1 cellular context compared by ENCODE assay signal in genomic region chr1:23673086-23673813, GRCh38.
TF ChIP-seq lines count a peak whose summit lies in the region.

No MANE protein-coding gene starts in this region.

TF ChIP-seq in K562, 482 proteins besides CTCF, POLR2A, EP300 and RAD21 (continued from another document and continues in another):
- TF ChIP-seq ZNF699 (CRISPR knock-in tag; IDR thresholded peaks at IDR 0.05; ENCODE audit: insufficient replicate concordance) (no peak), SIN3A (IDR thresholded peaks at IDR 0.05; ENCODE audit: borderline replicate concordance in 2 of 2, control insufficient read depth in 1 of 2, low read depth in 2 of 2, low read length in 2 of 2) (peak in 1 of 2 experiments; percentile 43; a peak in 2 of 4 replicates), DNMT1 (IDR thresholded peaks at IDR 0.05) (no peak), TSHZ1 (CRISPR knock-in tag; IDR thresholded peaks at IDR 0.05) (no peak), RBM22 (IDR thresholded peaks at IDR 0.05; ENCODE audit: low read depth, low read length, poor library complexity, severe bottlenecking) (no peak), ERF (CRISPR knock-in tag; IDR thresholded peaks at IDR 0.05) (no peak), HMG20B (CRISPR knock-in tag; IDR thresholded peaks at IDR 0.05) (no peak), YY1 (IDR thresholded peaks at IDR 0.05; ENCODE audit: borderline replicate concordance in 1 of 3, control insufficient read depth in 1 of 3, extremely low read depth in 1 of 3, insufficient read depth in 3 of 3, insufficient read length in 1 of 3, insufficient replicate concordance in 2 of 3, low read depth in 1 of 3, low read length in 2 of 3) (no peak), MYC (IDR thresholded peaks at IDR 0.05; ENCODE audit: low read depth, low read length) (0 out of 2 replicates have a peak, but pooled peaks have one; percentile 30), MYC (CRISPR knock-in tag; IDR thresholded peaks at IDR 0.05; ENCODE audit: borderline replicate concordance, low read depth) (no peak), ZNF165 (CRISPR knock-in tag; IDR thresholded peaks at IDR 0.05; ENCODE audit: borderline replicate concordance) (no peak), RNF219 (CRISPR knock-in tag; IDR thresholded peaks at IDR 0.05) (no peak), ATF1 (CRISPR knock-in tag; IDR thresholded peaks at IDR 0.05) (no peak), ATF1 (tag; IDR thresholded peaks at IDR 0.05) (peak; percentile 32; the same call in 1 of the 2 replicates), FOXA3 (CRISPR knock-in tag; conservative IDR thresholded peaks at IDR 0.05 in 1 of 2, IDR thresholded peaks at IDR 0.05 in 1 of 2) (no peak), RERE (CRISPR knock-in tag; IDR thresholded peaks at IDR 0.05; ENCODE audit: borderline replicate concordance) (no peak), ZNF609 (CRISPR knock-in tag; IDR thresholded peaks at IDR 0.05; ENCODE audit: borderline replicate concordance) (no peak), BDP1 (IDR thresholded peaks at IDR 0.05; ENCODE audit: insufficient read depth, insufficient read length) (no peak), ZBTB17 (CRISPR knock-in tag; IDR thresholded peaks at IDR 0.05) (no peak), GTF2B (IDR thresholded peaks at IDR 0.05; ENCODE audit: extremely low read depth, insufficient read length) (no peak), CREB5 (CRISPR knock-in tag; IDR thresholded peaks at IDR 0.05) (no peak), ZNF717 (CRISPR knock-in tag; IDR thresholded peaks at IDR 0.05) (no peak), HCFC1 (IDR thresholded peaks at IDR 0.05; ENCODE audit: low read depth, low read length) (peak; percentile 43; the same call in 1 of the 2 replicates), CBX2 (IDR thresholded peaks at IDR 0.05; ENCODE audit: insufficient read depth, low read length, poor library complexity, severe bottlenecking) (no peak), ZNF224 (CRISPR knock-in tag; IDR thresholded peaks at IDR 0.05) (no peak), ATF3 (IDR thresholded peaks at IDR 0.05) (no peak), ATF3 (CRISPR knock-in tag; conservative IDR thresholded peaks at IDR 0.05) (no peak), CCNT2 (IDR thresholded peaks at IDR 0.05; ENCODE audit: borderline replicate concordance, extremely low read depth, insufficient read length, low read depth, low read length) (no peak), LCOR (CRISPR knock-in tag; IDR thresholded peaks at IDR 0.05) (0 out of 2 replicates have a peak, but pooled peaks have one; percentile 2), HNRNPUL1 (IDR thresholded peaks at IDR 0.05; ENCODE audit: low read length) (no peak), AFF1 (IDR thresholded peaks at IDR 0.05; ENCODE audit: low read depth in 1 of 2, partially characterized antibody in 2 of 2) (peak in 1 of 2 experiments; percentile 94), ZNF282 (CRISPR knock-in tag; IDR thresholded peaks at IDR 0.05) (no peak), ZFP1 (CRISPR knock-in tag; IDR thresholded peaks at IDR 0.05) (no peak)
